In the genomic region with DNA sequence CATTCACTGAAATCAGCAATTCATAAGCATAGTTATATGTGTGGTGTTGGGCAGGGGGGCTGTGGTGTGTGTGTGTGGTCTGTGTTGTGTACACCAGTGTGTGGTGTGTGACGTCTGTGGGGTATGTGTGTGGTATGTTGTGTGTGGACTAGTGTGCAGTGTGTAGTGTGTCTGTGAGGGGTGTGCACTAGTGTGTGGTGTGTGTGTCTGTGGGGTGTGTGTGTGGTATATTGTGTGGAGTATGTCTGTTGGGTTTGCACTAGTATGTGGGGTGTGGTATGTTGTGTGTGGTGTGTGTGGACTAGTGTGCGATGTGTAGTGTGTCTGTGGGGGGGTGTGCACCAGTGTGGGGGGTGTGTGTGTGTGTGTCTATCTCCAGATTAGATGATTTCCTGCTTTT, we compare ENCODE assay signal across 20 cellular contexts. TPM values are rescaled to one million over a fixed set of nuclear protein-coding genes. Genes with fewer than 3 reads are reported as not detected.
DNase-seq lines count a peak whose midpoint lies in the region; ATAC-seq and FAIRE-seq lines count a peak whose summit lies in the region.
"Had no signal": no experiment of that assay in that cellular context is flagged by ENCODE, and none has a peak within 500 bp of the region (broad histone marks: within the 10 kb centered on the region; RNA-seq: fewer than 3 reads in every experiment).

No MANE protein-coding gene starts in this region.

- intact Hi-C loops in Right ventricle myocardium superior (cut with DNase I), result no loop called here
- intact Hi-C loops in cardiac septum (cut with DNase I), result no loop called here
- intact Hi-C loops in dendritic cell treated with granulocyte-macrophage colony-stimulating factor and Interleukin-4, amounts not matched to agents 40 ng/mL and 50 ng/mL, for 4 days (cut with micrococcal nuclease), result loop anchor here (5.0 kb wide), 1 partner anchor 95 kb away; a partner anchor contains a TSS
- intact Hi-C loops in sciatic nerve (cut with DNase I), result no loop called here

- DNase-seq in Right ventricle myocardium superior (no peak), cardiac septum (ENCODE audit: low spot score) (no peak), HTR-8/SVneo (ENCODE audit: insufficient read length, low spot score) (no peak), sciatic nerve (ENCODE audit: low spot score) (no peak), medulla oblongata (ENCODE audit: extremely low spot score) (no peak)
- DNase-seq in T-helper 2 cell treated with Interferon-gamma antibody and Interleukin-4, amounts not matched to agents 5 μg/mL and 100 μg/mL, for 36 hours (ENCODE audit: low spot score), result no peak
- DNase-seq in activated CD4-positive, alpha-beta T cell treated with anti-CD3 and anti-CD28 coated beads for 1 hour, result no peak
- DNase-seq: activated CD8-positive, alpha-beta T cell treated with anti-CD3 and anti-CD28 coated beads, Interleukin-2, amount 10 ng/mL, durations not matched to agents 7 days and 5 days; brain microvascular endothelial cell; head of caudate nucleus; mammary epithelial cell; SJCRH30; stimulated activated naive CD8-positive, alpha-beta T cell treated with anti-CD3 and anti-CD28 coated beads, Interleukin-15, Interleukin-2, amounts not matched to agents 100 U/mL and 50 U/mL, for 24 hours had no signal

- peak overlapping the region; percentile 42 for H3K27ac Mint-ChIP-seq in dendritic cell treated with granulocyte-macrophage colony-stimulating factor and Interleukin-4, amounts not matched to agents 40 ng/mL and 50 ng/mL, for 4 days
- no peak overlapping the region for H3K27ac Mint-ChIP-seq in T-helper 2 cell treated with Interferon-gamma antibody and Interleukin-4, amounts not matched to agents 5 μg/mL and 100 μg/mL, for 36 hours
- H3K27ac Mint-ChIP-seq: activated CD8-positive, alpha-beta T cell treated with anti-CD3 and anti-CD28 coated beads, Interleukin-2, amount 10 ng/mL, durations not matched to agents 7 days and 5 days; neural progenitor cell had no signal

- peaks cover 30% of the 10 kb centered on the region for H3K4me1 Mint-ChIP-seq in dendritic cell treated with granulocyte-macrophage colony-stimulating factor and Interleukin-4, amounts not matched to agents 40 ng/mL and 50 ng/mL, for 4 days (ENCODE audit: low read depth)
- peaks cover 19% of the 10 kb centered on the region for H3K4me1 Mint-ChIP-seq in T-helper 2 cell treated with Interferon-gamma antibody and Interleukin-4, amounts not matched to agents 5 μg/mL and 100 μg/mL, for 36 hours (ENCODE audit: low read depth)

- H3K9me3 Mint-ChIP-seq in dendritic cell treated with granulocyte-macrophage colony-stimulating factor and Interleukin-4, amounts not matched to agents 40 ng/mL and 50 ng/mL, for 4 days, result no peaks in the 10 kb centered on the region
- no peaks in the 10 kb centered on the region for H3K9me3 Mint-ChIP-seq in T-helper 2 cell treated with Interferon-gamma antibody and Interleukin-4, amounts not matched to agents 5 μg/mL and 100 μg/mL, for 36 hours
- H3K9me3 Mint-ChIP-seq: neural progenitor cell had no signal

- peak; percentile 13 for ATAC-seq in Right ventricle myocardium superior (ENCODE audit: poor library complexity)
- peak; percentile 22 for ATAC-seq in sciatic nerve

- H3K27me3 Mint-ChIP-seq in dendritic cell treated with granulocyte-macrophage colony-stimulating factor and Interleukin-4, amounts not matched to agents 40 ng/mL and 50 ng/mL, for 4 days, result peaks cover 14% of the 10 kb centered on the region
- peaks cover 21% of the 10 kb centered on the region for H3K27me3 Mint-ChIP-seq in T-helper 2 cell treated with Interferon-gamma antibody and Interleukin-4, amounts not matched to agents 5 μg/mL and 100 μg/mL, for 36 hours (ENCODE audit: low read depth)

- no peaks in the 10 kb centered on the region for H3K36me3 Mint-ChIP-seq in dendritic cell treated with granulocyte-macrophage colony-stimulating factor and Interleukin-4, amounts not matched to agents 40 ng/mL and 50 ng/mL, for 4 days (ENCODE audit: low read depth)
- H3K36me3 Mint-ChIP-seq in T-helper 2 cell treated with Interferon-gamma antibody and Interleukin-4, amounts not matched to agents 5 μg/mL and 100 μg/mL, for 36 hours (ENCODE audit: low read depth), result no peaks in the 10 kb centered on the region
- H3K36me3 Mint-ChIP-seq: neural progenitor cell had no signal

- H3K4me3 Mint-ChIP-seq in dendritic cell treated with granulocyte-macrophage colony-stimulating factor and Interleukin-4, amounts not matched to agents 40 ng/mL and 50 ng/mL, for 4 days, result no peak overlapping the region
- H3K4me3 Mint-ChIP-seq in T-helper 2 cell treated with Interferon-gamma antibody and Interleukin-4, amounts not matched to agents 5 μg/mL and 100 μg/mL, for 36 hours, result no peak overlapping the region
- H3K4me3 Mint-ChIP-seq: activated CD8-positive, alpha-beta T cell treated with anti-CD3 and anti-CD28 coated beads, Interleukin-2, amount 10 ng/mL, durations not matched to agents 7 days and 5 days had no signal

- FAIRE-seq in HTR-8/SVneo (lab: Jason Lieb, UNC), result peak; percentile 51
- FAIRE-seq: TTC549 had no signal

RNA-seq across cellular contexts. Expression of a gene that starts 7.2 kb away (rescaled TPM):
- total RNA-seq in Right ventricle myocardium superior (34.2 TPM), cardiac septum (32.0 TPM), sciatic nerve (73.6 TPM)

RNA-seq across cellular contexts. Expression of a gene that starts 48.5 kb away (rescaled TPM):
- not detected for total RNA-seq in Right ventricle myocardium superior
- not detected for total RNA-seq in cardiac septum
- not detected for total RNA-seq in sciatic nerve
- total RNA-seq: A673; activated CD8-positive, alpha-beta T cell treated with anti-CD3 and anti-CD28 coated beads, Interleukin-2, amount 10 ng/mL, durations not matched to agents 7 days and 5 days; epithelial cell of proximal tubule; HT1080; kidney epithelial cell; mammary epithelial cell had no signal

RNA-seq across cellular contexts. Expression of a gene that starts 53.9 kb away (rescaled TPM):
- total RNA-seq in Right ventricle myocardium superior (24.2 TPM), cardiac septum (28.8 TPM), sciatic nerve (60.4 TPM)
